ENCODE assay signal across 18 cellular contexts in genomic region chr6:53266553-53267090, GRCh38.
DNase-seq lines count a peak whose midpoint lies in the region; ATAC-seq and TF ChIP-seq lines count a peak whose summit lies in the region.
"Had no signal": no experiment of that assay in that cellular context is flagged by ENCODE, and none has a peak within 500 bp of the region (broad histone marks: within the 10 kb centered on the region; RNA-seq: fewer than 3 reads in every experiment).

No MANE protein-coding gene starts in this region.

- no peaks in the 10 kb centered on the region for H3K79me2 ChIP-seq in mammary epithelial cell (ENCODE audit: insufficient read depth, low read length)

- no peak overlapping the region for H3K4me2 ChIP-seq in mammary epithelial cell (ENCODE audit: insufficient read depth, low read depth, low read length)

- H3K4me1 ChIP-seq in mammary epithelial cell (ENCODE audit: insufficient read depth, low read length): no peaks in the 10 kb centered on the region

- TF ChIP-seq CTCF in MCF 10A (IDR thresholded peaks at IDR 0.05; ENCODE audit: unreplicated experiment): no peak
- no peak for TF ChIP-seq CTCF in mammary epithelial cell (conservative IDR thresholded peaks at IDR 0.05 in 1 of 2, IDR thresholded peaks at IDR 0.05 in 1 of 2; ENCODE audit: extremely low read depth in 1 of 2, insufficient read depth in 1 of 2, low read depth in 1 of 2, low read length in 2 of 2)
- no peak for TF ChIP-seq CTCF in endothelial cell (IDR thresholded peaks at IDR 0.05; ENCODE audit: unreplicated experiment)

- no peaks in the 10 kb centered on the region for H3K9me3 Mint-ChIP-seq in MCF 10A (ENCODE audit: unreplicated experiment)
- H3K9me3 Mint-ChIP-seq in endothelial cell (ENCODE audit: unreplicated experiment): no peaks in the 10 kb centered on the region
- H3K9me3 Mint-ChIP-seq in stimulated activated memory B cell treated with anti-CD40 and anti-IgM and Interleukin-4, amounts not matched to agents 10 μg/mL and 1 μg/mL and 100 μg/mL, for 72 hours: no peaks in the 10 kb centered on the region
- H3K9me3 Mint-ChIP-seq: CD8-positive, alpha-beta T cell; HFFc6 had no signal

- H3K9me3 ChIP-seq in mammary epithelial cell (replicated peaks; ENCODE audit: insufficient read depth, low read length): no peaks in the 10 kb centered on the region
- H3K9me3 ChIP-seq in T-helper 17 cell (ENCODE audit: control insufficient read depth, low read length, poor library complexity, severe bottlenecking): no peaks in the 10 kb centered on the region

- no TSS peak for BruUV-seq in MCF 10A (replicated peaks; lab: Mats Ljungman, UMichigan)
- no TSS peak for BruUV-seq in mammary epithelial cell (replicated peaks; lab: Mats Ljungman, UMichigan)

- H3K27me3 ChIP-seq in mammary epithelial cell (ENCODE audit: insufficient read depth, low read length): no peaks in the 10 kb centered on the region

- H3K4me1 Mint-ChIP-seq in MCF 10A (ENCODE audit: insufficient read depth, unreplicated experiment): no peaks in the 10 kb centered on the region
- peaks cover 14% of the 10 kb centered on the region for H3K4me1 Mint-ChIP-seq in T-helper 17 cell
- H3K4me1 Mint-ChIP-seq in endothelial cell (ENCODE audit: unreplicated experiment): peaks cover 31% of the 10 kb centered on the region
- peaks cover 54% of the 10 kb centered on the region for H3K4me1 Mint-ChIP-seq in stimulated activated memory B cell treated with anti-CD40 and anti-IgM and Interleukin-4, amounts not matched to agents 10 μg/mL and 1 μg/mL and 100 μg/mL, for 72 hours

- no peak overlapping the region for H3K9ac ChIP-seq in mammary epithelial cell (ENCODE audit: insufficient read depth, low read length)

- peaks cover 8% of the 10 kb centered on the region for H3K36me3 ChIP-seq in mammary epithelial cell (ENCODE audit: insufficient read depth, low read length)

- POLR2A ChIA-PET in MCF 10A (lab: Yijun Ruan, JAX): interaction anchor here (0.7 kb wide), 1 partner anchor 106 kb away, joined by 3 read pairs; no protein-coding TSS in a partner anchor

- ATAC-seq in T-helper 17 cell: no peak
- ATAC-seq in stimulated activated memory B cell treated with anti-CD40 and anti-IgM and Interleukin-4, amounts not matched to agents 10 μg/mL and 1 μg/mL and 100 μg/mL, for 72 hours: no peak
- ATAC-seq: CD8-positive, alpha-beta T cell had no signal

- DNase-seq in MCF 10A (ENCODE audit: unreplicated experiment) (no peak), mammary epithelial cell (no peak), T-helper 17 cell (no peak), endothelial cell (ENCODE audit: low spot score) (no peak), AG08396 (ENCODE audit: low spot score) (no peak), NCI-H524 (lab: John Stamatoyannopoulos, UW) (no peak), UCSD-AML1 (lab: John Stamatoyannopoulos, UW; ENCODE audit: unreplicated experiment) (no peak)
- DNase-seq: AML-193; C1 segment of cervical spinal cord; CD8-positive, alpha-beta T cell; COR-L47; DMS153; DMS79 treated with DMSO at 0.1 percent for 48 hours; GDM1; HCEC 1CT; HFFc6 had no signal

- CTCF ChIA-PET in MCF 10A (lab: Yijun Ruan, JAX): interaction anchor here (0.7 kb wide), 2 partner anchors 8 to 93 kb away, joined by 3 read pairs; no protein-coding TSS in a partner anchor
- CTCF ChIA-PET in mammary epithelial cell (lab: Charles Lee; ENCODE audit: low non-redundant PET): no interaction called here

- 100% methylated on average over 4 of the region's 4 CpGs for WGBS in mammary epithelial cell (ENCODE audit: low coverage, missing lambda C conversion rate)

- H3K4me3 ChIP-seq in mammary epithelial cell (replicated peaks in 1 of 3; ENCODE audit: insufficient read depth in 1 of 3, low read depth in 2 of 3, low read length in 3 of 3): no peak overlapping the region

- in situ Hi-C loops in mammary epithelial cell (cut with MboI; ENCODE audit: low sequenced_read_pairs in 2 of 2): no loop called here

- H2AFZ ChIP-seq in mammary epithelial cell (ENCODE audit: low read depth, low read length): no peak overlapping the region

- intact Hi-C loops in MCF 10A (cut with micrococcal nuclease): no loop called here
- intact Hi-C loops in mammary epithelial cell (cut with micrococcal nuclease): no loop called here

- no peak overlapping the region for H3K27ac ChIP-seq in mammary epithelial cell (ENCODE audit: insufficient read depth, low read depth, low read length)
- H3K27ac ChIP-seq: 22Rv1 had no signal

- no peak overlapping the region for H3K4me3 Mint-ChIP-seq in MCF 10A (ENCODE audit: unreplicated experiment)
- peak overlapping the region; percentile 28 for H3K4me3 Mint-ChIP-seq in T-helper 17 cell
- peak overlapping the region; percentile 59 for H3K4me3 Mint-ChIP-seq in endothelial cell (ENCODE audit: unreplicated experiment)
- no peak overlapping the region for H3K4me3 Mint-ChIP-seq in stimulated activated memory B cell treated with anti-CD40 and anti-IgM and Interleukin-4, amounts not matched to agents 10 μg/mL and 1 μg/mL and 100 μg/mL, for 72 hours
- H3K4me3 Mint-ChIP-seq: CD8-positive, alpha-beta T cell; HFFc6 had no signal

- H3K27me3 Mint-ChIP-seq in MCF 10A (ENCODE audit: insufficient read depth, unreplicated experiment): no peaks in the 10 kb centered on the region
- no peaks in the 10 kb centered on the region for H3K27me3 Mint-ChIP-seq in T-helper 17 cell
- peaks cover 2% of the 10 kb centered on the region for H3K27me3 Mint-ChIP-seq in endothelial cell (ENCODE audit: unreplicated experiment)
- no peaks in the 10 kb centered on the region for H3K27me3 Mint-ChIP-seq in stimulated activated memory B cell treated with anti-CD40 and anti-IgM and Interleukin-4, amounts not matched to agents 10 μg/mL and 1 μg/mL and 100 μg/mL, for 72 hours

- dilution Hi-C loops in mammary epithelial cell (cut with HindIII; ENCODE audit: low sequenced_read_pairs): no loop called here

- H3K27ac Mint-ChIP-seq in MCF 10A (ENCODE audit: low read depth, unreplicated experiment) (peak overlapping the region; percentile 47), T-helper 17 cell (peak overlapping the region; percentile 66), endothelial cell (ENCODE audit: unreplicated experiment) (peak overlapping the region; percentile 21)
- peak overlapping the region; percentile 42 for H3K27ac Mint-ChIP-seq in stimulated activated memory B cell treated with anti-CD40 and anti-IgM and Interleukin-4, amounts not matched to agents 10 μg/mL and 1 μg/mL and 100 μg/mL, for 72 hours
- H3K27ac Mint-ChIP-seq: CD8-positive, alpha-beta T cell; HFFc6 had no signal

- H3K36me3 Mint-ChIP-seq in MCF 10A (ENCODE audit: insufficient read depth, unreplicated experiment) (peaks cover 47% of the 10 kb centered on the region), T-helper 17 cell (ENCODE audit: low read depth) (peaks cover 27% of the 10 kb centered on the region), endothelial cell (ENCODE audit: low read depth, unreplicated experiment) (peaks cover 46% of the 10 kb centered on the region)
- peaks cover 87% of the 10 kb centered on the region for H3K36me3 Mint-ChIP-seq in stimulated activated memory B cell treated with anti-CD40 and anti-IgM and Interleukin-4, amounts not matched to agents 10 μg/mL and 1 μg/mL and 100 μg/mL, for 72 hours

- no peaks in the 10 kb centered on the region for H4K20me1 ChIP-seq in mammary epithelial cell (ENCODE audit: insufficient read depth, low read length)

Comparison
In these comparisons a context has a peak if more than half of its experiments do, and no peak if none do; other contexts are left out.
1. H3K4me3 Mint-ChIP-seq: peak in T-helper 17 cell (single experiment) and endothelial cell (single experiment); none in MCF 10A (single experiment) and stimulated activated memory B cell treated with anti-CD40 and anti-IgM and Interleukin-4, amounts not matched to agents 10 μg/mL and 1 μg/mL and 100 μg/mL, for 72 hours (single experiment).
2. Peak in every context shown above with its lines, with median percentiles within 50 percentile points of each other: H3K27ac Mint-ChIP-seq.